Comparison of ENCODE assay signal across 1 cellular context in the genomic region with DNA sequence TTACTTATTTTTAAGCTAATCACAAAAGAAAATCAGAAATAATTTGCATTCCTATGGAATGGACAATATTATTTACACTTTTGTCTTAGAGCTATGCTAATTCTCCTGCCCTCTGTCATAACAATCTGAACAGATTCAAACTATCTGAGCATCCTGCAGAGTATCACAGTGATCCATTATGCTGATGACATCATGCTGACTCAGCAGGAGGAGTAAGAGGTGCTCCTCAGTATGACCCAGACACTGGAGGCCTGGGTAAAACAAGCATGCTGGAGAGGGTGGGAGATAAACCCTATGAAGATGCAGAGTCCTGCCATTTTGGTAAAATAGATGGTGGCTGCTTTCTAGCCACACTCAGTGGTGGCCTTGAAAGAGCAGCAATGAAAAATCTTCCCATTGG.
A peak's percentile ranks its signal among the peaks of the same experiment; 100 is the strongest.
TF ChIP-seq lines count a peak whose summit lies in the region.

No MANE protein-coding gene starts in this region.

TF ChIP-seq in HepG2, 621 proteins besides CTCF, POLR2A, EP300 and RAD21:
- TF ChIP-seq, protein P1, sequence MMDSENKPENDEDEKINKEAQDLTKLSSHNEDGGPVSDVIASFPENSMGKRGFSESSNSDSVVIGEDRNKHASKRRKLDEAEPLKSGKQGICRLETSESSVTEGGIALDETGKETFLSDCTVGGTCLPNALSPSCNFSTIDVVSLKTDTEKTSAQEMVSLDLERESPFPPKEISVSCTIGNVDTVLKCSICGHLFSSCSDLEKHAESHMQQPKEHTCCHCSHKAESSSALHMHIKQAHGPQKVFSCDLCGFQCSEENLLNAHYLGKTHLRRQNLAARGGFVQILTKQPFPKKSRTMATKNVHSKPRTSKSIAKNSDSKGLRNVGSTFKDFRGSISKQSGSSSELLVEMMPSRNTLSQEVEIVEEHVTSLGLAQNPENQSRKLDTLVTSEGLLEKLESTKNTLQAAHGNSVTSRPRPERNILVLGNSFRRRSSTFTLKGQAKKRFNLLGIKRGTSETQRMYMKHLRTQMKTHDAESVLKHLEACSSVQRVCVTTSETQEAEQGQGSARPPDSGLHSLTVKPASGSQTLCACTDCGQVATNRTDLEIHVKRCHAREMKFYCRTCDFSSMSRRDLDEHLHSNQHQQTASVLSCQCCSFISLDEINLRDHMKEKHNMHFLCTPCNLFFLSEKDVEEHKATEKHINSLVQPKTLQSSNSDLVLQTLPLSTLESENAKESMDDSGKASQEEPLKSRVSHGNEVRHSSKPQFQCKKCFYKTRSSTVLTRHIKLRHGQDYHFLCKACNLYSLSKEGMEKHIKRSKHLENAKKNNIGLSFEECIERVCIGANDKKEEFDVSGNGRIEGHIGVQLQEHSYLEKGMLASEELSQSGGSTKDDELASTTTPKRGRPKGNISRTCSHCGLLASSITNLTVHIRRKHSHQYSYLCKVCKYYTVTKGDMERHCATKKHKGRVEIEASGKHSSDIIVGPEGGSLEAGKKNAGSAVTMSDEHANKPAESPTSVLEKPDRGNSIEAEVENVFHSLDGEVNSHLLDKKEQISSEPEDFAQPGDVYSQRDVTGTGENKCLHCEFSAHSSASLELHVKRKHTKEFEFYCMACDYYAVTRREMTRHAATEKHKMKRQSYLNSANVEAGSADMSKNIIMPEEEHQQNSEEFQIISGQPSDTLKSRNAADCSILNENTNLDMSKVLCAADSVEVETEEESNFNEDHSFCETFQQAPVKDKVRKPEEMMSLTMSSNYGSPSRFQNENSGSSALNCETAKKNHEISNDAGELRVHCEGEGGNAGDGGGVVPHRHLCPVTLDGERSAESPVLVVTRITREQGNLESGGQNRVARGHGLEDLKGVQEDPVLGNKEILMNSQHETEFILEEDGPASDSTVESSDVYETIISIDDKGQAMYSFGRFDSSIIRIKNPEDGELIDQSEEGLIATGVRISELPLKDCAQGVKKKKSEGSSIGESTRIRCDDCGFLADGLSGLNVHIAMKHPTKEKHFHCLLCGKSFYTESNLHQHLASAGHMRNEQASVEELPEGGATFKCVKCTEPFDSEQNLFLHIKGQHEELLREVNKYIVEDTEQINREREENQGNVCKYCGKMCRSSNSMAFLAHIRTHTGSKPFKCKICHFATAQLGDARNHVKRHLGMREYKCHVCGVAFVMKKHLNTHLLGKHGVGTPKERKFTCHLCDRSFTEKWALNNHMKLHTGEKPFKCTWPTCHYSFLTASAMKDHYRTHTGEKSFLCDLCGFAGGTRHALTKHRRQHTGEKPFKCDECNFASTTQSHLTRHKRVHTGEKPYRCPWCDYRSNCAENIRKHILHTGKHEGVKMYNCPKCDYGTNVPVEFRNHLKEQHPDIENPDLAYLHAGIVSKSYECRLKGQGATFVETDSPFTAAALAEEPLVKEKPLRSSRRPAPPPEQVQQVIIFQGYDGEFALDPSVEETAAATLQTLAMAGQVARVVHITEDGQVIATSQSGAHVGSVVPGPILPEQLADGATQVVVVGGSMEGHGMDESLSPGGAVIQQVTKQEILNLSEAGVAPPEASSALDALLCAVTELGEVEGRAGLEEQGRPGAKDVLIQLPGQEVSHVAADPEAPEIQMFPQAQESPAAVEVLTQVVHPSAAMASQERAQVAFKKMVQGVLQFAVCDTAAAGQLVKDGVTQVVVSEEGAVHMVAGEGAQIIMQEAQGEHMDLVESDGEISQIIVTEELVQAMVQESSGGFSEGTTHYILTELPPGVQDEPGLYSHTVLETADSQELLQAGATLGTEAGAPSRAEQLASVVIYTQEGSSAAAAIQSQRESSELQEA (CRISPR knock-in tag; IDR thresholded peaks at IDR 0.05; ENCODE audit: not compliant biosample characterization): no peak
- no peak for TF ChIP-seq AGO2 (optimal IDR thresholded peaks at IDR 0.05; ENCODE audit: low read depth, low read length)
- no peak for TF ChIP-seq FIP1L1 (IDR thresholded peaks at IDR 0.05; ENCODE audit: borderline replicate concordance, insufficient read depth, low read depth, low read length)
- TF ChIP-seq, protein P2, sequence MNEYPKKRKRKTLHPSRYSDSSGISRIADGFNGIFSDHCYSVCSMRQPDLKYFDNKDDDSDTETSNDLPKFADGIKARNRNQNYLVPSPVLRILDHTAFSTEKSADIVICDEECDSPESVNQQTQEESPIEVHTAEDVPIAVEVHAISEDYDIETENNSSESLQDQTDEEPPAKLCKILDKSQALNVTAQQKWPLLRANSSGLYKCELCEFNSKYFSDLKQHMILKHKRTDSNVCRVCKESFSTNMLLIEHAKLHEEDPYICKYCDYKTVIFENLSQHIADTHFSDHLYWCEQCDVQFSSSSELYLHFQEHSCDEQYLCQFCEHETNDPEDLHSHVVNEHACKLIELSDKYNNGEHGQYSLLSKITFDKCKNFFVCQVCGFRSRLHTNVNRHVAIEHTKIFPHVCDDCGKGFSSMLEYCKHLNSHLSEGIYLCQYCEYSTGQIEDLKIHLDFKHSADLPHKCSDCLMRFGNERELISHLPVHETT (CRISPR knock-in tag; conservative IDR thresholded peaks at IDR 0.05): no peak
- TF ChIP-seq CREB1 (IDR thresholded peaks at IDR 0.05): 0 out of 2 replicates have a peak, but pooled peaks have one; percentile 28
- TF ChIP-seq CREB1 (CRISPR knock-in tag; IDR thresholded peaks at IDR 0.05): no peak
- TF ChIP-seq MAFF (IDR thresholded peaks at IDR 0.05; ENCODE audit: low read depth, low read length): peak; percentile 90
- TF ChIP-seq ATF7 (IDR thresholded peaks at IDR 0.05): peak; percentile 49; the same call in 1 of the 2 replicates
- TF ChIP-seq ATF7 (CRISPR knock-in tag; IDR thresholded peaks at IDR 0.05): no peak
- peak; percentile 84 to 92 for TF ChIP-seq MAFK (conservative IDR thresholded peaks at IDR 0.05 in 1 of 2, IDR thresholded peaks at IDR 0.05 in 1 of 2; ENCODE audit: low read length in 2 of 2)
TF ChIP-seq in HepG2: peak in this region for 4.
